8 cellular contexts compared by ENCODE assay signal in genomic region chr6:170344631-170345576, GRCh38. TPM values are rescaled to one million over a fixed set of nuclear protein-coding genes. Genes with fewer than 3 reads are reported as not detected.
DNase-seq lines count a peak whose midpoint lies in the region; ATAC-seq and TF ChIP-seq lines count a peak whose summit lies in the region.

No MANE protein-coding gene starts in this region.

- H3K9me3 Mint-ChIP-seq in osteocyte (ENCODE audit: unreplicated experiment): no peaks in the 10 kb centered on the region

- DNase-seq in Right ventricle myocardium inferior (ENCODE audit: missing footprints) (no peak), cardiac septum (ENCODE audit: low spot score) (no peak), NCI-H146 treated with DMSO at 0.1 percent for 48 hours (lab: John Stamatoyannopoulos, UW; ENCODE audit: unreplicated experiment) (peak; percentile 92), osteocyte (ENCODE audit: extremely low spot score, unreplicated experiment) (no peak), GM19240 (ENCODE audit: insufficient read length, low spot score) (no peak), NCI-H446 treated with DMSO at 0.1 percent for 48 hours (lab: John Stamatoyannopoulos, UW) (no peak), transverse colon (no peak)

- TF ChIP-seq CTCF in osteocyte (IDR thresholded peaks at IDR 0.05) (no peak), transverse colon (IDR thresholded peaks at IDR 0.05) (no peak)

- in situ Hi-C loops in transverse colon (cut with MboI; ENCODE audit: low pct_ligation_motif_present in 1 of 4, low pct_unique_long_range_greater_than_20kb in 1 of 4, low sequenced_read_pairs in 3 of 4): no loop called here

- no peaks in the 10 kb centered on the region for H3K4me1 ChIP-seq in ectodermal cell (ENCODE audit: control insufficient read depth, insufficient read depth, low read length)
- peaks cover 0 to 7% (median 0%) of the 10 kb centered on the region in 4 donors for H3K4me1 ChIP-seq in transverse colon

- no peak for TF ChIP-seq POLR2A in transverse colon (IDR thresholded peaks at IDR 0.05)

- H3K27me3 ChIP-seq in ectodermal cell (ENCODE audit: control insufficient read depth, insufficient read depth, low read length, poor library complexity, severe bottlenecking): no peaks in the 10 kb centered on the region
- no peaks in the 10 kb centered on the region for H3K27me3 ChIP-seq in transverse colon

- peaks cover 32% of the 10 kb centered on the region for H3K4me1 Mint-ChIP-seq in osteocyte (ENCODE audit: unreplicated experiment)

- H3K4me3 ChIP-seq in ectodermal cell (ENCODE audit: insufficient read depth, low read depth, low read length) (no peak overlapping the region), transverse colon (no peak overlapping the region)

- peaks cover 18% of the 10 kb centered on the region for H3K36me3 ChIP-seq in ectodermal cell (ENCODE audit: control insufficient read depth, insufficient read depth, low read length)
- H3K36me3 ChIP-seq in transverse colon: peaks cover 0 to 19% (median 1%) of the 10 kb centered on the region in 4 donors

- no peak overlapping the region for H3K4me3 Mint-ChIP-seq in osteocyte (ENCODE audit: unreplicated experiment)

- peak overlapping the region; percentile 27 for H3K27ac ChIP-seq in ectodermal cell (ENCODE audit: insufficient read depth, low read depth, low read length, poor library complexity, severe bottlenecking)
- H3K27ac ChIP-seq in transverse colon: no peak overlapping the region

- 78 to 81% methylated on average over 10 of the region's 10 CpGs for WGBS in ectodermal cell, 2 experiments
- 75 to 76% methylated on average over 6 to 10 of the region's 10 CpGs for WGBS in transverse colon (ENCODE audit: low coverage in 1 of 2), 2 donors

- H3K9me3 ChIP-seq in ectodermal cell (ENCODE audit: control insufficient read depth, low read length) (no peaks in the 10 kb centered on the region), transverse colon (no peaks in the 10 kb centered on the region)

- peak overlapping the region; percentile 67 for H3K27ac Mint-ChIP-seq in osteocyte (ENCODE audit: unreplicated experiment)

- peaks cover 36% of the 10 kb centered on the region for H3K36me3 Mint-ChIP-seq in osteocyte (ENCODE audit: unreplicated experiment)

- ATAC-seq in Right ventricle myocardium inferior: peak; percentile 31

- TF ChIP-seq EP300 in transverse colon (IDR thresholded peaks at IDR 0.05; ENCODE audit: low read depth): no peak

- intact Hi-C loops in Right ventricle myocardium inferior (cut with DNase I): no loop called here
- intact Hi-C loops in cardiac septum (cut with DNase I): no loop called here
- intact Hi-C loops in transverse colon (cut with DNase I; ENCODE audit: low total_unique reads): no loop called here

- H3K27me3 Mint-ChIP-seq in osteocyte (ENCODE audit: unreplicated experiment): no peaks in the 10 kb centered on the region

RNA-seq across cellular contexts. Expression of gene FAM120B, which starts 38.3 kb away (rescaled TPM):
- total RNA-seq in Right ventricle myocardium inferior: 16.3 TPM
- 27.4 TPM for total RNA-seq in cardiac septum
- 30.6 TPM for polyA plus RNA-seq in ectodermal cell (2013, experiment 1 of 4)
- polyA plus RNA-seq in ectodermal cell (2013, experiment 2 of 4): 33.5 TPM
- 20.1 TPM for polyA plus RNA-seq in ectodermal cell (2013, experiment 3 of 4)
- 21.9 TPM for polyA plus RNA-seq in ectodermal cell (2013, experiment 4 of 4)
- 34.0 and 36.9 TPM in 2 replicates for total RNA-seq in osteocyte
- 10 to 100 TPM; 24.7 to 35.9 (median 26.7) TPM for total RNA-seq in transverse colon

RNA-seq across cellular contexts. Expression of gene DLL1, which starts 54.0 kb away (rescaled TPM):
- total RNA-seq in Right ventricle myocardium inferior (21.5 TPM), cardiac septum (6.4 TPM), osteocyte (1.6 and 2.6 TPM in 2 replicates), transverse colon (10 to 100 TPM; 15.0 to 46.2 (median 25.9) TPM)
- polyA plus RNA-seq in ectodermal cell (2013, experiment 1 of 4): 44.1 TPM
- polyA plus RNA-seq in ectodermal cell (2013, experiment 2 of 4): 61.6 TPM
- 59.0 TPM for polyA plus RNA-seq in ectodermal cell (2013, experiment 3 of 4)
- 67.6 TPM for polyA plus RNA-seq in ectodermal cell (2013, experiment 4 of 4)
